Comparison of ENCODE assay signal across 1 cellular context in the genomic region with DNA sequence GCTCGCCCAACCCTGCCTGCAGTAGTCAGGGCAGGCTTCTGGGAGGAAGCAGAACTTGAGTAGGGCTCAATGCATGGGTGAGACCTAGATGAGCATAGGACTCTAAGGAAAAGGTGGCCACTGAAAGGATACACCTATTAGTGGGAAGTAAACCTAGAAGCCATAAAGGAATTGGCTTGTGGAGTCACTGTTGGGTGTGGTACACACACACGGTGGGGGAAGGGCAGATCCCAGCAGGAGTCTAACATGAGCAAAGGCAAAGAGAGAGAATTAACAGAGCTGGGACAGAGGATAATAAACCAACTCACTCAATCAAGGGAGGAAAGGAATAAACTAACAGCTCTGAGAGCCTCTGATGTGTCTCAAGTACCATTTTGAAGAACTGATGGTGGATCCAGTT.
A peak's percentile ranks its signal among the peaks of the same experiment; 100 is the strongest.
TF ChIP-seq lines count a peak whose summit lies in the region.

No MANE protein-coding gene starts in this region.

TF ChIP-seq in K562, 482 proteins besides CTCF, POLR2A, EP300 and RAD21:
- 0 out of 2 replicates have a peak, but pooled peaks have one; percentile 34 for TF ChIP-seq ZNF592 (IDR thresholded peaks at IDR 0.05)
- TF ChIP-seq ZFP36 (IDR thresholded peaks at IDR 0.05; ENCODE audit: low read depth, low read length, partially characterized antibody), result peak; percentile 84
- peak in 1 of 3 experiments; percentile 7 for TF ChIP-seq YY1 (IDR thresholded peaks at IDR 0.05; ENCODE audit: borderline replicate concordance in 1 of 3, control insufficient read depth in 1 of 3, extremely low read depth in 1 of 3, insufficient read depth in 3 of 3, insufficient read length in 1 of 3, insufficient replicate concordance in 2 of 3, low read depth in 1 of 3, low read length in 2 of 3)
- no peak for TF ChIP-seq HBP1 (CRISPR knock-in tag; IDR thresholded peaks at IDR 0.05)
- 0 out of 2 replicates have a peak, but pooled peaks have one; percentile 45 for TF ChIP-seq EHMT2 (IDR thresholded peaks at IDR 0.05)
